ENCODE assay signal across 11 cellular contexts in genomic region chr5:157027663-157028062, GRCh38. TPM values are rescaled to one million over a fixed set of nuclear protein-coding genes. Genes with fewer than 3 reads are reported as not detected.
A peak's percentile ranks its signal among the peaks of the same experiment; 100 is the strongest.
DNase-seq lines count a peak whose midpoint lies in the region; ATAC-seq and TF ChIP-seq lines count a peak whose summit lies in the region.
"Not testable (repeated sequence)": the region's sequence is repeated elsewhere in the genome, so short reads cannot be mapped to it uniquely, and the experiment has no call there.
"Had no signal": no experiment of that assay in that cellular context is flagged by ENCODE, and none has a peak within 500 bp of the region (broad histone marks: within the 10 kb centered on the region; RNA-seq: fewer than 3 reads in every experiment).

No MANE protein-coding gene starts in this region.

- H3K9me3 Mint-ChIP-seq in activated CD4-positive, alpha-beta T cell treated with anti-CD3 and anti-CD28 coated beads, Interleukin-2, amount 10 ng/mL, durations not matched to agents 7 days and 5 days; stimulated activated naive CD8-positive, alpha-beta T cell treated with anti-CD3 and anti-CD28 coated beads, Interleukin-15, amount 100 ng/mL, for 72 hours: not testable (repeated sequence)

- CTCF ChIA-PET in activated CD4-positive, alpha-beta T cell treated with anti-CD3 and anti-CD28 coated beads, Interleukin-2, amount 10 ng/mL, durations not matched to agents 7 days and 5 days (lab: Charles Lee), result interaction anchor here (0.9 to 2.0 kb wide), 8 partner anchors 12 to 191 kb away, joined by 3 to 7 read pairs (median 3); no protein-coding TSS in a partner anchor

- H3K36me3 Mint-ChIP-seq in activated CD4-positive, alpha-beta T cell treated with anti-CD3 and anti-CD28 coated beads, Interleukin-2, amount 10 ng/mL, durations not matched to agents 7 days and 5 days (ENCODE audit: low read depth), result peaks cover 23% of the 10 kb centered on the region

- H3K4me3 Mint-ChIP-seq in activated CD4-positive, alpha-beta T cell treated with anti-CD3 and anti-CD28 coated beads, Interleukin-2, amount 10 ng/mL, durations not matched to agents 7 days and 5 days; stimulated activated naive CD8-positive, alpha-beta T cell treated with anti-CD3 and anti-CD28 coated beads, Interleukin-15, amount 100 ng/mL, for 72 hours: not testable (repeated sequence)

- POLR2A ChIA-PET in activated CD4-positive, alpha-beta T cell treated with anti-CD3 and anti-CD28 coated beads, Interleukin-2, amount 10 ng/mL, durations not matched to agents 7 days and 5 days (lab: Charles Lee), result interaction anchor here (0.6 kb wide), 1 partner anchor 244 kb away, joined by 4 read pairs; no protein-coding TSS in a partner anchor

- peak; percentile 30 for DNase-seq in activated CD4-positive, alpha-beta T cell treated with anti-CD3 and anti-CD28 coated beads, Interleukin-2, amount 10 ng/mL, durations not matched to agents 7 days and 5 days
- DNase-seq in stimulated activated naive CD8-positive, alpha-beta T cell treated with anti-CD3 and anti-CD28 coated beads, Interleukin-15, amount 100 ng/mL, for 72 hours, result not testable (repeated sequence)

- ATAC-seq in GM18505 (IDR thresholded peaks at IDR 0.05; ENCODE audit: unreplicated experiment), result peak; percentile 88
- peak; percentile 87 for ATAC-seq in GM19043 (IDR thresholded peaks at IDR 0.05; ENCODE audit: low read depth, unreplicated experiment)
- ATAC-seq in GM21381 (IDR thresholded peaks at IDR 0.05; ENCODE audit: unreplicated experiment), result peak; percentile 89
- ATAC-seq in HG02623 (IDR thresholded peaks at IDR 0.05; ENCODE audit: unreplicated experiment), result peak; percentile 90
- peak; percentile 75 for ATAC-seq in HG03045 (IDR thresholded peaks at IDR 0.05; ENCODE audit: unreplicated experiment)
- peak; percentile 94 for ATAC-seq in HG03439 (IDR thresholded peaks at IDR 0.05; ENCODE audit: unreplicated experiment)
- peak; percentile 51 for ATAC-seq in stimulated activated naive CD8-positive, alpha-beta T cell treated with anti-CD3 and anti-CD28 coated beads, Interleukin-15, amount 100 ng/mL, for 72 hours

- H3K27me3 Mint-ChIP-seq in activated CD4-positive, alpha-beta T cell treated with anti-CD3 and anti-CD28 coated beads, Interleukin-2, amount 10 ng/mL, durations not matched to agents 7 days and 5 days; stimulated activated naive CD8-positive, alpha-beta T cell treated with anti-CD3 and anti-CD28 coated beads, Interleukin-15, amount 100 ng/mL, for 72 hours: not testable (repeated sequence)

- peak overlapping the region; percentile 80 for H3K27ac Mint-ChIP-seq in activated CD4-positive, alpha-beta T cell treated with anti-CD3 and anti-CD28 coated beads, Interleukin-2, amount 10 ng/mL, durations not matched to agents 7 days and 5 days
- peak overlapping the region in 1 of 2 donors; percentile 76 for H3K27ac Mint-ChIP-seq in stimulated activated naive CD8-positive, alpha-beta T cell treated with anti-CD3 and anti-CD28 coated beads, Interleukin-15, amount 100 ng/mL, for 72 hours

- TF ChIP-seq POLR2A in GM18505 (IDR thresholded peaks at IDR 0.05; ENCODE audit: borderline replicate concordance, extremely low read depth, insufficient read depth, insufficient read length), result not testable (repeated sequence)

- peaks cover 79% of the 10 kb centered on the region for H3K4me1 Mint-ChIP-seq in activated CD4-positive, alpha-beta T cell treated with anti-CD3 and anti-CD28 coated beads, Interleukin-2, amount 10 ng/mL, durations not matched to agents 7 days and 5 days
- peaks cover 77% of the 10 kb centered on the region for H3K4me1 Mint-ChIP-seq in stimulated activated naive CD8-positive, alpha-beta T cell treated with anti-CD3 and anti-CD28 coated beads, Interleukin-15, amount 100 ng/mL, for 72 hours

RNA-seq across cellular contexts. Expression of gene HAVCR1, which starts 31.3 kb away (rescaled TPM):
- 1 to 10 TPM; 1.5 to 2.0 TPM for total RNA-seq in activated CD4-positive, alpha-beta T cell treated with anti-CD3 and anti-CD28 coated beads, Interleukin-2, amount 10 ng/mL, durations not matched to agents 7 days and 5 days
- total RNA-seq: ascending aorta, H1, left ventricle myocardium inferior had no signal
